In the genomic region with DNA sequence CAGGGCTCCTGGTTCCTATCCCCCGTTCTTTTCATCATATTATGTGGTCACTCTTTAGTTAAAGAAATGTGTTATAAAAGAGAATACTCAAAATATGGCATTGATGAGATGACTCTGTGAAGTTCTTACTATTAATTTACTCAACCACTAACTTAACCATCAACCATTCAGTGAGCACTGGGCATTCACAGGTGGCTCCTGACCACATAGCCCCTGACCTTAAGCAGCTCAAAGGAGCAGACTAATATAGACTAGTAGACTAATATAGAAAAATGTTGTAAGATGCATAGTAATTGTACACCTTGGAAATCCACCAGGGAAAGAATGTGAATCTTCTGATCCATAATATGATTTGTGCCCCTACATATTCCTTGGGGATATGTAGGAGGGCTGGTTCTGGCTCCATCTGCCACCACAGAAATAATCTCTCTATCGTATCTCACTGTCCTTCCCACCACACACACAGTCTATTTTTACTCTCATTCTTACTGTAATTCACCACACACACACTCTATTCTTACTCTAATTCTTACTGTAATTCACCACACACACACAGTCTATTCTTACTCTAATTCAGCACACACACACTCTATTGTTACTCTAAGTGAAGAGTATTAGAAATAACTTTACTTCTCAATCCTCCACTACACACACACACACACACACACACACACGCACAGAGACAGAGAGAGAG, we compare ENCODE assay signal across 13 cellular contexts.
DNase-seq lines count a peak whose midpoint lies in the region; ATAC-seq and TF ChIP-seq lines count a peak whose summit lies in the region.
"Had no signal": no experiment of that assay in that cellular context is flagged by ENCODE, and none has a peak within 500 bp of the region (broad histone marks: within the 10 kb centered on the region; RNA-seq: fewer than 3 reads in every experiment).

No MANE protein-coding gene starts in this region.

- H3K4me3 ChIP-seq in gastrocnemius medialis = no peak overlapping the region
- H3K4me3 ChIP-seq: breast epithelium had no signal

- no peaks in the 10 kb centered on the region for H3K9me3 ChIP-seq in gastrocnemius medialis
- H3K9me3 ChIP-seq: breast epithelium had no signal

- H3K36me3 ChIP-seq in gastrocnemius medialis = no peaks in the 10 kb centered on the region
- H3K36me3 ChIP-seq: breast epithelium had no signal

- H3K4me1 Mint-ChIP-seq in activated T-helper 1 cell treated with anti-CD3 and anti-CD28 coated beads, Interleukin-12 subunit alpha, Interleukin-12 subunit beta, Interleukin-2, Interleukin-4 antibody, amounts not matched to agents 30 ng/mL and 10 ng/mL and 1 ng/mL, durations not matched to agents 14 hours and 24 hours and 36 hours (ENCODE audit: low read depth) = peaks cover 15% of the 10 kb centered on the region

- in situ Hi-C loops in gastrocnemius medialis (cut with MboI; ENCODE audit: low sequenced_read_pairs in 4 of 4) = no loop called here

- DNase-seq in activated T-helper 1 cell treated with anti-CD3 and anti-CD28 coated beads, Interleukin-12 subunit alpha, Interleukin-12 subunit beta, Interleukin-2, Interleukin-4 antibody, amounts not matched to agents 30 ng/mL and 10 ng/mL and 1 ng/mL, durations not matched to agents 14 hours and 24 hours and 36 hours (ENCODE audit: low spot score) = no peak
- DNase-seq in foreskin melanocyte (no peak), gastrocnemius medialis (no peak), T1000 (lab: John Stamatoyannopoulos, UW) (no peak)
- DNase-seq: activated CD4-positive, alpha-beta T cell treated with anti-CD3 and anti-CD28 coated beads, Interleukin-2, amount 10 ng/mL, durations not matched to agents 24 days and 14 days; activated effector memory CD4-positive, alpha-beta T cell treated with Interleukin-2 at 50 U/mL for 16 hours; C1 segment of cervical spinal cord; naive thymus-derived CD8-positive, alpha-beta T cell had no signal

- ATAC-seq in GM18519 (IDR thresholded peaks at IDR 0.05; ENCODE audit: low FRiP score, unreplicated experiment) (peak; percentile 62), GM21447 (IDR thresholded peaks at IDR 0.05; ENCODE audit: unreplicated experiment) (peak; percentile 57), HG03139 (IDR thresholded peaks at IDR 0.05; ENCODE audit: unreplicated experiment) (peak; percentile 57), HG02588 (IDR thresholded peaks at IDR 0.05; ENCODE audit: unreplicated experiment) (no peak), gastrocnemius medialis (no peak)
- ATAC-seq: naive thymus-derived CD8-positive, alpha-beta T cell had no signal

- H3K27me3 ChIP-seq in gastrocnemius medialis = no peaks in the 10 kb centered on the region
- H3K27me3 ChIP-seq: breast epithelium had no signal

- no peak overlapping the region for H3K27ac ChIP-seq in gastrocnemius medialis
- H3K27ac ChIP-seq: breast epithelium had no signal

- peaks cover 10% of the 10 kb centered on the region for H3K36me3 Mint-ChIP-seq in activated T-helper 1 cell treated with anti-CD3 and anti-CD28 coated beads, Interleukin-12 subunit alpha, Interleukin-12 subunit beta, Interleukin-2, Interleukin-4 antibody, amounts not matched to agents 30 ng/mL and 10 ng/mL and 1 ng/mL, durations not matched to agents 14 hours and 24 hours and 36 hours (ENCODE audit: low read depth)

- H3K27ac Mint-ChIP-seq in activated T-helper 1 cell treated with anti-CD3 and anti-CD28 coated beads, Interleukin-12 subunit alpha, Interleukin-12 subunit beta, Interleukin-2, Interleukin-4 antibody, amounts not matched to agents 30 ng/mL and 10 ng/mL and 1 ng/mL, durations not matched to agents 14 hours and 24 hours and 36 hours = peak overlapping the region; percentile 30
- H3K27ac Mint-ChIP-seq: activated CD4-positive, alpha-beta T cell treated with anti-CD3 and anti-CD28 coated beads, Interleukin-2, amount 10 ng/mL, durations not matched to agents 24 days and 14 days had no signal

- H3K4me3 Mint-ChIP-seq in activated T-helper 1 cell treated with anti-CD3 and anti-CD28 coated beads, Interleukin-12 subunit alpha, Interleukin-12 subunit beta, Interleukin-2, Interleukin-4 antibody, amounts not matched to agents 30 ng/mL and 10 ng/mL and 1 ng/mL, durations not matched to agents 14 hours and 24 hours and 36 hours = no peak overlapping the region
- H3K4me3 Mint-ChIP-seq: activated CD4-positive, alpha-beta T cell treated with anti-CD3 and anti-CD28 coated beads, Interleukin-2, amount 10 ng/mL, durations not matched to agents 24 days and 14 days; naive thymus-derived CD8-positive, alpha-beta T cell had no signal

- no peak for TF ChIP-seq CTCF in gastrocnemius medialis (IDR thresholded peaks at IDR 0.05 in 4 of 5, conservative IDR thresholded peaks at IDR 0.05 in 1 of 5)

- intact Hi-C loops in activated T-helper 1 cell treated with anti-CD3 and anti-CD28 coated beads, Interleukin-12 subunit alpha, Interleukin-12 subunit beta, Interleukin-2, Interleukin-4 antibody, amounts not matched to agents 30 ng/mL and 10 ng/mL and 1 ng/mL, durations not matched to agents 14 hours and 24 hours and 36 hours (cut with micrococcal nuclease) = loop anchor here (5.0 kb wide), 1 partner anchor 36 kb away; no protein-coding TSS in a partner anchor
- intact Hi-C loops in gastrocnemius medialis (cut with DNase I; ENCODE audit: low total_unique reads) = no loop called here

- no peaks in the 10 kb centered on the region for H3K27me3 Mint-ChIP-seq in activated T-helper 1 cell treated with anti-CD3 and anti-CD28 coated beads, Interleukin-12 subunit alpha, Interleukin-12 subunit beta, Interleukin-2, Interleukin-4 antibody, amounts not matched to agents 30 ng/mL and 10 ng/mL and 1 ng/mL, durations not matched to agents 14 hours and 24 hours and 36 hours (ENCODE audit: insufficient read depth)
- H3K27me3 Mint-ChIP-seq: activated CD4-positive, alpha-beta T cell treated with anti-CD3 and anti-CD28 coated beads, Interleukin-2, amount 10 ng/mL, durations not matched to agents 24 days and 14 days; naive thymus-derived CD8-positive, alpha-beta T cell had no signal

- peaks cover 7% of the 10 kb centered on the region for H3K9me3 Mint-ChIP-seq in activated T-helper 1 cell treated with anti-CD3 and anti-CD28 coated beads, Interleukin-12 subunit alpha, Interleukin-12 subunit beta, Interleukin-2, Interleukin-4 antibody, amounts not matched to agents 30 ng/mL and 10 ng/mL and 1 ng/mL, durations not matched to agents 14 hours and 24 hours and 36 hours

- no peak for TF ChIP-seq POLR2A in gastrocnemius medialis (IDR thresholded peaks at IDR 0.05)

- H3K4me1 ChIP-seq in gastrocnemius medialis = no peaks in the 10 kb centered on the region
- H3K4me1 ChIP-seq: breast epithelium had no signal

Comparison
In these comparisons a context has a peak if more than half of its experiments do, and no peak if none do; other contexts are left out.
1. ATAC-seq: peak in GM18519 (single experiment), GM21447 (single experiment) and HG03139 (single experiment); none in HG02588 (single experiment) and gastrocnemius medialis (0 of 2).